8 cellular contexts compared by ENCODE assay signal in the genomic region with DNA sequence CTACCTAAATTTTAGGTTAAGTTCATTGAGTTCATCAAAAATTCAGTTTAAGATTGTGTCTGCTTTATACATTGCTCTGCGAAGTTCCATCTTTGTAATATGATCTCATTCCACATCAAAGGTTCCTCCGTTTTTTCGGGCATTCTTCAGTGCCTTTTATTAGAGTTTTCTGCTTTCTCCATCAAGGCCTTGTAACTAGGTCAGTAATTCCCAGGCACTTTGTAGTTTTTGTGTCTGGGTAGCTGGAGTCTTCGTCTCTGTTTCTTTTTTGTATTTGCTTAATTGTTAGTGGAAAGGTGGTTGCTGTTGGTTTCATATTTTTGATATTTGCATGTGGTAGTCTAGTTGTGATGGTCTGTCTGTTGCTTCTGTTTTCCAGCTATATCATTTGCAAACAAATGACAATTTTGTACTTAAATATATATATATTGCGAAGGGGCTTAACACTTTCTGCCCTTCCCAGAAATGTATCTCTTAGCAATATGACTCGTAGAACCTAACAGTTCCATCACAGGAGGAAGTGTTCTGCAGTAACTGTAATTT.
DNase-seq lines count a peak whose midpoint lies in the region; ATAC-seq, FAIRE-seq and TF ChIP-seq lines count a peak whose summit lies in the region.

No MANE protein-coding gene starts in this region.

- H3K27ac ChIP-seq in heart right ventricle (peak overlapping the region in 9 of 10 donors; percentile 78 to 89 (median 83)), right cardiac atrium (ENCODE audit: low read length) (no peak overlapping the region), urinary bladder (ENCODE audit: low read depth) (peak overlapping the region; percentile 35), pancreas (peak overlapping the region in 2 of 4 donors; percentile 30 to 43)

- DNase-seq in heart right ventricle: no peak
- DNase-seq in right cardiac atrium: no peak
- peak; percentile 6 to 27 for DNase-seq in dermis microvascular lymphatic vessel endothelial cell (ENCODE audit: low read depth in 2 of 2)
- DNase-seq in pancreas: no peak
- no peak for DNase-seq in activated CD4-positive, alpha-beta T cell treated with anti-CD3 and anti-CD28 coated beads, Interleukin-2, amount 50 U/mL, for 48 hours
- DNase-seq in NCI-H1417 (lab: John Stamatoyannopoulos, UW): no peak

- H3K36me3 ChIP-seq in heart right ventricle: peaks cover 0 to 15% (median 0%) of the 10 kb centered on the region in 9 donors
- H3K36me3 ChIP-seq in urinary bladder (ENCODE audit: insufficient read depth): no peaks in the 10 kb centered on the region
- H3K36me3 ChIP-seq in pancreas: no peaks in the 10 kb centered on the region

- H3K27me3 ChIP-seq in heart right ventricle: no peaks in the 10 kb centered on the region
- H3K27me3 ChIP-seq in right cardiac atrium (ENCODE audit: control insufficient read depth, insufficient read depth): no peaks in the 10 kb centered on the region
- H3K27me3 ChIP-seq in pancreas: no peaks in the 10 kb centered on the region

- 43 to 47% methylated on average over 6 of the region's 6 CpGs for WGBS in heart right ventricle, 2 donors
- WGBS in right cardiac atrium: 58% methylated on average over 6 of the region's 6 CpGs
- WGBS in urinary bladder: 45% methylated on average over 6 of the region's 6 CpGs
- 67 to 70% methylated on average over 6 of the region's 6 CpGs for WGBS in pancreas, 2 donors

- ATAC-seq in heart right ventricle: no peak
- no peak for ATAC-seq in right cardiac atrium
- ATAC-seq in HG03457 (IDR thresholded peaks at IDR 0.05; ENCODE audit: unreplicated experiment): peak; percentile 24
- no peak for ATAC-seq in pancreas

- no peak for FAIRE-seq in pancreas (lab: Jason Lieb, UNC)

- no peak for TF ChIP-seq CTCF in heart right ventricle (IDR thresholded peaks at IDR 0.05)
- TF ChIP-seq CTCF in pancreas (IDR thresholded peaks at IDR 0.05): no peak

- H3K9me3 ChIP-seq in heart right ventricle (peaks cover 0 to 8% (median 0%) of the 10 kb centered on the region in 11 donors), right cardiac atrium (ENCODE audit: control insufficient read depth, low read length) (no peaks in the 10 kb centered on the region), pancreas (no peaks in the 10 kb centered on the region)

- no peak overlapping the region for H3K4me3 ChIP-seq in heart right ventricle
- no peak overlapping the region for H3K4me3 ChIP-seq in right cardiac atrium (ENCODE audit: low read length)
- H3K4me3 ChIP-seq in urinary bladder (ENCODE audit: low read depth, low read length): no peak overlapping the region
- H3K4me3 ChIP-seq in pancreas: no peak overlapping the region

- peaks cover 0 to 75% (median 58%) of the 10 kb centered on the region in 9 donors for H3K4me1 ChIP-seq in heart right ventricle
- H3K4me1 ChIP-seq in right cardiac atrium (ENCODE audit: control insufficient read depth, insufficient read depth, low read length): peaks cover 4% of the 10 kb centered on the region
- H3K4me1 ChIP-seq in urinary bladder (ENCODE audit: insufficient read depth): no peaks in the 10 kb centered on the region
- peaks cover 20 to 59% (median 58%) of the 10 kb centered on the region in 3 donors for H3K4me1 ChIP-seq in pancreas

- intact Hi-C loops in heart right ventricle (cut with DNase I): loop anchor here in 1 of 10 donors (5.0 kb wide), 1 partner anchor 103 kb away; no protein-coding TSS in a partner anchor
- intact Hi-C loops in right cardiac atrium (cut with DNase I): no loop called here
- intact Hi-C loops in pancreas (cut with DNase I): no loop called here

Comparison
In these comparisons a context has a peak if more than half of its experiments do, and no peak if none do; other contexts are left out.
1. DNase-seq: peak in dermis microvascular lymphatic vessel endothelial cell (2 of 2); none in heart right ventricle (0 of 2), right cardiac atrium (0 of 3), pancreas (0 of 6), activated CD4-positive, alpha-beta T cell treated with anti-CD3 and anti-CD28 coated beads, Interleukin-2, amount 50 U/mL, for 48 hours (0 of 2) and NCI-H1417 (0 of 3).